Comparison of ENCODE assay signal across 9 cellular contexts in genomic region chr5:91219141-91219802, GRCh38.
A peak's percentile ranks its signal among the peaks of the same experiment; 100 is the strongest.
DNase-seq lines count a peak whose midpoint lies in the region; ATAC-seq and TF ChIP-seq lines count a peak whose summit lies in the region.
"Had no signal": no experiment of that assay in that cellular context is flagged by ENCODE, and none has a peak within 500 bp of the region (broad histone marks: within the 10 kb centered on the region; RNA-seq: fewer than 3 reads in every experiment).

No MANE protein-coding gene starts in this region.

- H3K9me3 ChIP-seq in HEK293 (ENCODE audit: control insufficient read depth, insufficient read depth, low read depth, low read length) (no peaks in the 10 kb centered on the region), subcutaneous abdominal adipose tissue (ENCODE audit: control insufficient read depth in 5 of 5, low read length in 5 of 5) (no peaks in the 10 kb centered on the region)

- ATAC-seq in HG02588 (IDR thresholded peaks at IDR 0.05; ENCODE audit: unreplicated experiment) (no peak), GM19328 (IDR thresholded peaks at IDR 0.05; ENCODE audit: unreplicated experiment) (no peak)

- H3K36me3 ChIP-seq in HEK293 (ENCODE audit: control insufficient read depth in 2 of 2, insufficient read depth in 1 of 2, low read length in 2 of 2): no peaks in the 10 kb centered on the region
- H3K36me3 ChIP-seq in subcutaneous abdominal adipose tissue (ENCODE audit: control insufficient read depth in 5 of 5, insufficient read depth in 5 of 5, low read length in 5 of 5): no peaks in the 10 kb centered on the region

- no peaks in the 10 kb centered on the region for H3K27me3 ChIP-seq in subcutaneous abdominal adipose tissue (ENCODE audit: control insufficient read depth in 5 of 5, insufficient read depth in 4 of 5, low read length in 5 of 5)

- H3K4me1 ChIP-seq in HEK293 (ENCODE audit: control insufficient read depth, insufficient read depth, low read length) (peaks cover 6% of the 10 kb centered on the region; the same call in 1 of the 2 replicates), subcutaneous abdominal adipose tissue (ENCODE audit: control insufficient read depth in 5 of 5, insufficient read depth in 5 of 5, low read length in 5 of 5) (peaks cover 0 to 23% (median 14%) of the 10 kb centered on the region in 5 donors)

- peak; percentile 92 for DNase-seq in SKM-1 treated with dmso at 0.1 percent for 144 hours (lab: John Stamatoyannopoulos, UW; ENCODE audit: unreplicated experiment)
- peak; percentile 6 for DNase-seq in hepatic stellate cell (ENCODE audit: low spot score)
- no peak for DNase-seq in DMS114 treated with DMSO at 0.1 percent for 48 hours (lab: John Stamatoyannopoulos, UW; ENCODE audit: unreplicated experiment)
- DNase-seq in GM13976 (ENCODE audit: low spot score): no peak
- DNase-seq: NCI-H2171 treated with DMSO at 0.1 percent for 48 hours had no signal

- TF ChIP-seq CTCF in HEK293 (tag by site-specific recombination; IDR thresholded peaks at IDR 0.05): no peak
- no peak for TF ChIP-seq CTCF in GM13976 (IDR thresholded peaks at IDR 0.05; ENCODE audit: borderline replicate concordance, control extremely low read depth, extremely low read depth, insufficient read depth, missing control alignments)

- POLR2A ChIA-PET in HEK293 (lab: Yijun Ruan, JAX): interaction anchor here (0.5 to 1.9 kb wide), 4 partner anchors 61 to 166 kb away, joined by 3 to 8 read pairs (median 5); no protein-coding TSS in a partner anchor

- CTCF ChIA-PET in HEK293 (lab: Yijun Ruan, JAX): interaction anchor here (0.6 to 4.7 kb wide), 15 partner anchors 8 to 354 kb away, joined by 3 to 56 read pairs (median 4); partner anchors contain the start of gene ARRDC3

- H3K9ac ChIP-seq in subcutaneous abdominal adipose tissue (ENCODE audit: low read length in 5 of 5): no peak overlapping the region

- in situ Hi-C loops in GM13976 (cut with MboI; ENCODE audit: low sequenced_read_pairs, unreplicated experiment): no loop called here

- H3K27ac ChIP-seq in HEK293 (ENCODE audit: extremely low read depth, low read depth, low read length) (peak overlapping the region; percentile 55), subcutaneous abdominal adipose tissue (ENCODE audit: low read depth, low read length) (peak overlapping the region; percentile 61)

- H3K4me3 ChIP-seq in HEK293 (ENCODE audit: low read depth, low read length): no peak overlapping the region
- H3K4me3 ChIP-seq in subcutaneous abdominal adipose tissue (ENCODE audit: low read depth in 1 of 5, low read length in 5 of 5): no peak overlapping the region

TF ChIP-seq in HEK293, 187 proteins besides CTCF, POLR2A, EP300 and RAD21 (continues in another document):
- TF ChIP-seq ZNF624 (tag by site-specific recombination; IDR thresholded peaks at IDR 0.05) (no peak), FEZF1 (tag by site-specific recombination; IDR thresholded peaks at IDR 0.05) (0 out of 2 replicates have a peak, but pooled peaks have one; percentile 52), PRDM4 (tag by site-specific recombination; IDR thresholded peaks at IDR 0.05) (no peak), ZSCAN30 (tag by site-specific recombination; IDR thresholded peaks at IDR 0.05) (peak; percentile 42; the same call in 1 of the 2 replicates), GLIS2 (tag by site-specific recombination; IDR thresholded peaks at IDR 0.05) (no peak), ZNF214 (tag by site-specific recombination; IDR thresholded peaks at IDR 0.05; ENCODE audit: borderline replicate concordance) (no peak), ZNF830 (tag by site-specific recombination; IDR thresholded peaks at IDR 0.05; ENCODE audit: low read depth) (no peak), REPIN1 (tag by site-specific recombination; IDR thresholded peaks at IDR 0.05; ENCODE audit: low read depth) (no peak), ZNF792 (tag by site-specific recombination; IDR thresholded peaks at IDR 0.05) (no peak), PRDM10 (tag by site-specific recombination; IDR thresholded peaks at IDR 0.05) (no peak), ATF2 (tag by site-specific recombination; IDR thresholded peaks at IDR 0.05; ENCODE audit: low read depth) (no peak), TRIM28 (IDR thresholded peaks at IDR 0.05; ENCODE audit: borderline replicate concordance, low read length) (0 out of 2 replicates have a peak, but pooled peaks have one; percentile 37), ZNF148 (tag by site-specific recombination; IDR thresholded peaks at IDR 0.05; ENCODE audit: borderline replicate concordance) (no peak), HOXD13 (CRISPR knock-in tag; IDR thresholded peaks at IDR 0.05; ENCODE audit: borderline replicate concordance) (0 out of 2 replicates have a peak, but pooled peaks have one; percentile 30), KLF1 (tag by site-specific recombination; IDR thresholded peaks at IDR 0.05) (no peak), ZNF837 (tag by site-specific recombination; IDR thresholded peaks at IDR 0.05) (no peak), ZSCAN23 (tag by site-specific recombination; IDR thresholded peaks at IDR 0.05) (no peak)

Comparison
In these comparisons a context has a peak if more than half of its experiments do, and no peak if none do; other contexts are left out.
1. DNase-seq: peak in SKM-1 treated with dmso at 0.1 percent for 144 hours (single experiment) and hepatic stellate cell (single experiment); none in DMS114 treated with DMSO at 0.1 percent for 48 hours (single experiment) and GM13976 (single experiment).